In the genomic region with DNA sequence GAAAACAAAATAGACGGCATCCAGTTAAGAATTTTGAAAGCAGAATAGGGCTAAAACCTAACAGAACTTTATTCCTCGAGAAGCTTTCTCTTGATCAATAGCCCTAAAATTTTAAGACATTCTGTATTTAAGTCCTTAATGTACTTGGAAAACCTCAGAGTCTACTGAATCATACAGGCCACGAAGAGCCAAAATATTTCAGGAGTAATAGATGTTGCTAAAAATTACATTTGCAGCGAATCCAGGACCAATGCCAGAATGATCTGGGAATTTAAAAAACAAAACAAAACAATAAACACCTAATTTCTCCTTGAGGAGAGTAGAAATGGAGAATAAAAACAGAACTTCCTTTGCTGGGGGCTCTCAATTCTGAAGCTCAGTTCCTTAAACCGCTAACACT, we compare ENCODE assay signal across 23 cellular contexts. TPM values are rescaled to one million over a fixed set of nuclear protein-coding genes. Genes with fewer than 3 reads are reported as not detected.
DNase-seq lines count a peak whose midpoint lies in the region; ATAC-seq and TF ChIP-seq lines count a peak whose summit lies in the region.
"Had no signal": no experiment of that assay in that cellular context is flagged by ENCODE, and none has a peak within 500 bp of the region (broad histone marks: within the 10 kb centered on the region; RNA-seq: fewer than 3 reads in every experiment).

No MANE protein-coding gene starts in this region.

- DNase-seq in SK-N-SH (no peak), transverse colon (no peak), suprapubic skin (ENCODE audit: low spot score in 2 of 2) (no peak), DMS153 (lab: John Stamatoyannopoulos, UW) (no peak)
- DNase-seq in central memory CD8-positive, alpha-beta T cell (ENCODE audit: low spot score in 2 of 2), result no peak
- DNase-seq: 8988T; activated CD4-positive, alpha-beta T cell treated with anti-CD3 and anti-CD28 coated beads, Interleukin-2, amount 50 U/mL, for 48 hours; activated T-cell treated with anti-CD3 and anti-CD28 coated beads, Interleukin-2, amount 50 U/mL, for 24 hours; DND-41; effector memory CD8-positive, alpha-beta T cell; foreskin melanocyte; MM.1S; NCI-H187 treated with DMSO at 0.1 percent for 48 hours; NCI-H510A; nephron progenitor cell; stimulated activated CD4-positive, alpha-beta T cell treated with anti-CD3 and anti-CD28 coated beads, Interleukin-4, amount 100 ng/mL, for 1 hour had no signal

- 62% methylated on average over 5 of the region's 5 CpGs for WGBS in SK-N-SH (ENCODE audit: low lambda C conversion rate)
- 83 to 84% methylated on average over 5 of the region's 5 CpGs for WGBS in transverse colon (ENCODE audit: low coverage in 1 of 2), 2 donors
- WGBS in suprapubic skin, result 57% methylated on average over 5 of the region's 5 CpGs

- POLR2A ChIA-PET in SK-N-SH (lab: Yijun Ruan, JAX), result no interaction called here

- peak overlapping the region; percentile 48; the same call in 1 of the 2 replicates for H3K9ac ChIP-seq in SK-N-SH
- H3K9ac ChIP-seq in muscle layer of colon (ENCODE audit: low read length), result no peak overlapping the region

- peaks cover 0 to 47% of the 10 kb centered on the region in 2 experiments for H3K4me1 ChIP-seq in SK-N-SH (ENCODE audit: control insufficient read depth in 1 of 2, insufficient read depth in 2 of 2, low read depth in 1 of 2, low read length in 1 of 2)
- peaks cover 64% of the 10 kb centered on the region for H3K4me1 ChIP-seq in muscle layer of colon (ENCODE audit: insufficient read depth, low read length)
- peaks cover 15 to 57% (median 37%) of the 10 kb centered on the region in 4 donors for H3K4me1 ChIP-seq in transverse colon
- peaks cover 38% of the 10 kb centered on the region for H3K4me1 ChIP-seq in suprapubic skin

- TF ChIP-seq POLR2A in transverse colon (IDR thresholded peaks at IDR 0.05), result no peak
- no peak for TF ChIP-seq POLR2A in suprapubic skin (IDR thresholded peaks at IDR 0.05)

- H3K4me2 ChIP-seq in SK-N-SH, result peak overlapping the region; percentile 68

- intact Hi-C loops in transverse colon (cut with DNase I; ENCODE audit: low total_unique reads), result no loop called here

- H3F3A ChIP-seq in SK-N-SH (replicated peaks; ENCODE audit: insufficient read depth), result peaks cover 67% of the 10 kb centered on the region

- H4K20me1 ChIP-seq in SK-N-SH (ENCODE audit: insufficient read depth), result no peaks in the 10 kb centered on the region; the same call in 1 of the 2 replicates

- no peak for TF ChIP-seq EP300 in SK-N-SH (IDR thresholded peaks at IDR 0.05; ENCODE audit: borderline replicate concordance in 1 of 2, low read depth in 1 of 2, low read length in 1 of 2)
- no peak for TF ChIP-seq EP300 in transverse colon (IDR thresholded peaks at IDR 0.05; ENCODE audit: low read depth)
- TF ChIP-seq EP300 in suprapubic skin (IDR thresholded peaks at IDR 0.05), result no peak

- H3K27me3 ChIP-seq in SK-N-SH (ENCODE audit: insufficient read depth), result no peaks in the 10 kb centered on the region
- H3K27me3 ChIP-seq in muscle layer of colon (ENCODE audit: control insufficient read depth in 1 of 2, insufficient read depth in 2 of 2, low read length in 2 of 2), result no peaks in the 10 kb centered on the region
- no peaks in the 10 kb centered on the region for H3K27me3 ChIP-seq in transverse colon
- no peaks in the 10 kb centered on the region for H3K27me3 ChIP-seq in suprapubic skin
- H3K27me3 ChIP-seq: right atrium auricular region had no signal

- no peaks in the 10 kb centered on the region for H3K9me3 Mint-ChIP-seq in central memory CD8-positive, alpha-beta T cell
- H3K9me3 Mint-ChIP-seq: activated naive CD4-positive, alpha-beta T cell treated with anti-CD3 and anti-CD28 coated beads, Interleukin-2, amount 50 U/mL, for 24 hours; activated T-cell treated with anti-CD3 and anti-CD28 coated beads, Interleukin-2, amount 50 U/mL, for 24 hours; effector memory CD8-positive, alpha-beta T cell; nephron progenitor cell; type B pancreatic cell had no signal

- H3K27ac ChIP-seq in SK-N-SH (ENCODE audit: low read depth in 2 of 2, low read length in 1 of 2) (peak overlapping the region; percentile 67 to 94; a peak in 3 of 4 replicates), muscle layer of colon (ENCODE audit: low read depth, low read length) (peak overlapping the region; percentile 36), transverse colon (peak overlapping the region; percentile 38 to 73 (median 61)), suprapubic skin (no peak overlapping the region)
- H3K27ac ChIP-seq: C4-2B had no signal

- H3K4me3 Mint-ChIP-seq in central memory CD8-positive, alpha-beta T cell, result no peak overlapping the region
- H3K4me3 Mint-ChIP-seq: activated naive CD4-positive, alpha-beta T cell treated with anti-CD3 and anti-CD28 coated beads, Interleukin-2, amount 50 U/mL, for 24 hours; activated T-cell treated with anti-CD3 and anti-CD28 coated beads, Interleukin-2, amount 50 U/mL, for 24 hours; effector memory CD8-positive, alpha-beta T cell; nephron progenitor cell; type B pancreatic cell had no signal

- H3K4me3 ChIP-seq in SK-N-SH (ENCODE audit: low read depth in 2 of 2, low read length in 1 of 2) (0 out of 4 replicates have a peak overlapping the region, but pooled peaks of 1 of the 2 experiments have one; percentile 24), muscle layer of colon (ENCODE audit: low read depth in 1 of 2, low read length in 2 of 2) (no peak overlapping the region), transverse colon (no peak overlapping the region), suprapubic skin (no peak overlapping the region)
- H3K4me3 ChIP-seq: right atrium auricular region had no signal

- CTCF ChIA-PET in SK-N-SH (lab: Yijun Ruan, JAX), result interaction anchor here (1.5 kb wide), 1 partner anchor 10 kb away, joined by 4 read pairs; no protein-coding TSS in a partner anchor

- peaks cover 84% of the 10 kb centered on the region for H3K79me2 ChIP-seq in SK-N-SH (ENCODE audit: insufficient read depth)

- H3K36me3 ChIP-seq in SK-N-SH (replicated peaks in 1 of 2; ENCODE audit: control insufficient read depth in 1 of 2, insufficient read depth in 2 of 2, low read length in 1 of 2) (peaks cover 0 to 45% of the 10 kb centered on the region in 2 experiments), muscle layer of colon (ENCODE audit: insufficient read depth, low read length) (no peaks in the 10 kb centered on the region), transverse colon (no peaks in the 10 kb centered on the region), suprapubic skin (no peaks in the 10 kb centered on the region)
- H3K36me3 ChIP-seq: right atrium auricular region had no signal

- no peaks in the 10 kb centered on the region for H3K9me2 ChIP-seq in SK-N-SH

- peaks cover 52% of the 10 kb centered on the region for H3K4me1 Mint-ChIP-seq in central memory CD8-positive, alpha-beta T cell

- TF ChIP-seq CTCF in SK-N-SH (IDR thresholded peaks at IDR 0.05) (no peak), transverse colon (IDR thresholded peaks at IDR 0.05) (no peak), suprapubic skin (IDR thresholded peaks at IDR 0.05) (no peak)

- no peak for TF ChIP-seq RAD21 in SK-N-SH (IDR thresholded peaks at IDR 0.05; ENCODE audit: low read length)

- peaks cover 41% of the 10 kb centered on the region for H3K36me3 Mint-ChIP-seq in central memory CD8-positive, alpha-beta T cell (ENCODE audit: insufficient read depth)

- no peaks in the 10 kb centered on the region for H3K27me3 Mint-ChIP-seq in central memory CD8-positive, alpha-beta T cell
- H3K27me3 Mint-ChIP-seq: activated naive CD4-positive, alpha-beta T cell treated with anti-CD3 and anti-CD28 coated beads, Interleukin-2, amount 50 U/mL, for 24 hours; activated T-cell treated with anti-CD3 and anti-CD28 coated beads, Interleukin-2, amount 50 U/mL, for 24 hours; effector memory CD8-positive, alpha-beta T cell; type B pancreatic cell had no signal

- H2AFZ ChIP-seq in SK-N-SH (ENCODE audit: low read depth), result no peak overlapping the region

- H3K9me3 ChIP-seq in SK-N-SH (no peaks in the 10 kb centered on the region), muscle layer of colon (ENCODE audit: low read length) (no peaks in the 10 kb centered on the region), transverse colon (no peaks in the 10 kb centered on the region), suprapubic skin (no peaks in the 10 kb centered on the region)
- H3K9me3 ChIP-seq: right atrium auricular region had no signal

- ATAC-seq in SK-N-SH treated with all-trans-retinoic acid at 6 μM for 48 hours (no peak), GM21528 (IDR thresholded peaks at IDR 0.05; ENCODE audit: low FRiP score, unreplicated experiment) (no peak)
- ATAC-seq in central memory CD8-positive, alpha-beta T cell (replicated peaks; ENCODE audit: extremely low read depth, poor library complexity, severe bottlenecking), result no peak
- ATAC-seq: effector memory CD8-positive, alpha-beta T cell had no signal

- in situ Hi-C loops in transverse colon (cut with MboI; ENCODE audit: low pct_ligation_motif_present in 1 of 4, low pct_unique_long_range_greater_than_20kb in 1 of 4, low sequenced_read_pairs in 3 of 4), result no loop called here

- peak overlapping the region; percentile 42 for H3K27ac Mint-ChIP-seq in central memory CD8-positive, alpha-beta T cell (ENCODE audit: low read depth)
- H3K27ac Mint-ChIP-seq: activated T-cell treated with anti-CD3 and anti-CD28 coated beads, Interleukin-2, amount 50 U/mL, for 24 hours; nephron progenitor cell had no signal

TF ChIP-seq in SK-N-SH, 30 proteins besides CTCF, POLR2A, EP300 and RAD21:
- TF ChIP-seq TEAD4 (IDR thresholded peaks at IDR 0.05; ENCODE audit: borderline replicate concordance, insufficient read depth), result no peak
- TF ChIP-seq NRF1 (IDR thresholded peaks at IDR 0.05; ENCODE audit: low read depth, low read length), result no peak
- no peak for TF ChIP-seq FOSL2 (IDR thresholded peaks at IDR 0.05; ENCODE audit: borderline replicate concordance, low read depth)
- TF ChIP-seq YY1 (IDR thresholded peaks at IDR 0.05; ENCODE audit: low read depth), result no peak
TF ChIP-seq in SK-N-SH: peak in this region for 0.

TF ChIP-seq in SK-N-SH treated with all-trans-retinoic acid at 6 μM for 48 hours, 23 proteins besides CTCF, POLR2A, EP300 and RAD21 (continues in another document):
- no peak for TF ChIP-seq ZFP30 (CRISPR knock-in tag; IDR thresholded peaks at IDR 0.05)

RNA-seq across cellular contexts. Expression of gene ATXN1, which starts 23.3 kb away (rescaled TPM):
- 7.9 and 8.1 TPM in 2 replicates for polyA plus RNA-seq in SK-N-SH (2012; rRNA removed)
- polyA plus RNA-seq in SK-N-SH (2012; cell fraction: cytosol; rRNA removed), result 5.4 and 5.9 TPM in 2 replicates
- 15.5 and 24.6 TPM in 2 replicates for polyA plus RNA-seq in SK-N-SH (2012; cell fraction: nucleus; rRNA removed)
- 100 to 1,000 TPM in 2 of 4 donors, 10 to 100 TPM in 2; 48.7 to 166 (median 105) TPM for total RNA-seq in transverse colon
- 10 to 100 TPM; 32.8 to 95.4 (median 42.4) TPM for total RNA-seq in suprapubic skin
